1 cellular context compared by ENCODE assay signal in the genomic region with DNA sequence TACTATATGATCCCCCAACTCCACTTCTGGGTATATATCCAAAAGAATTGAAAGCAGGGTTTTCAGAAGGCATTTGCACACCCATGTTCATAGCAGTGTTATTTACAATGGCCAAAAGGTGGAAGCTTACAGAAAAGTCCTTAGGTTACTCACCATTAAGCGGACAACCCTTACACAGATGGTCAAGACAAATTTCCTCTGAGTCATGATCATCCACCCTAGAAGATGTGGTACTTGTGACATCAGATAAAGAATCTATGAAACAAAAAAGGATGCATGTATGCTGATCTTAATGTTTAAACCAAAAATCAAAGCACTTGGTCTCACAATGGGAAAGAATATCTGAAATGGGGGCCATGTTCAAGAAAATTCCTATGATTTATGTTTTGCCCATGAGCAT.
TF ChIP-seq lines count a peak whose summit lies in the region.

No MANE protein-coding gene starts in this region.

TF ChIP-seq in endothelial cell of umbilical vein, 7 proteins besides CTCF, POLR2A, EP300 and RAD21:
- TF ChIP-seq, protein P1, sequence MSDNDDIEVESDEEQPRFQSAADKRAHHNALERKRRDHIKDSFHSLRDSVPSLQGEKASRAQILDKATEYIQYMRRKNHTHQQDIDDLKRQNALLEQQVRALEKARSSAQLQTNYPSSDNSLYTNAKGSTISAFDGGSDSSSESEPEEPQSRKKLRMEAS (IDR thresholded peaks at IDR 0.05; ENCODE audit: insufficient read depth, insufficient read length): no peak
- peak; percentile 14 for TF ChIP-seq FOS (IDR thresholded peaks at IDR 0.05; ENCODE audit: borderline replicate concordance, insufficient read depth, low read length)
TF ChIP-seq in endothelial cell of umbilical vein: peak in this region for 1.
